Comparison of ENCODE assay signal across 9 cellular contexts in the genomic region with DNA sequence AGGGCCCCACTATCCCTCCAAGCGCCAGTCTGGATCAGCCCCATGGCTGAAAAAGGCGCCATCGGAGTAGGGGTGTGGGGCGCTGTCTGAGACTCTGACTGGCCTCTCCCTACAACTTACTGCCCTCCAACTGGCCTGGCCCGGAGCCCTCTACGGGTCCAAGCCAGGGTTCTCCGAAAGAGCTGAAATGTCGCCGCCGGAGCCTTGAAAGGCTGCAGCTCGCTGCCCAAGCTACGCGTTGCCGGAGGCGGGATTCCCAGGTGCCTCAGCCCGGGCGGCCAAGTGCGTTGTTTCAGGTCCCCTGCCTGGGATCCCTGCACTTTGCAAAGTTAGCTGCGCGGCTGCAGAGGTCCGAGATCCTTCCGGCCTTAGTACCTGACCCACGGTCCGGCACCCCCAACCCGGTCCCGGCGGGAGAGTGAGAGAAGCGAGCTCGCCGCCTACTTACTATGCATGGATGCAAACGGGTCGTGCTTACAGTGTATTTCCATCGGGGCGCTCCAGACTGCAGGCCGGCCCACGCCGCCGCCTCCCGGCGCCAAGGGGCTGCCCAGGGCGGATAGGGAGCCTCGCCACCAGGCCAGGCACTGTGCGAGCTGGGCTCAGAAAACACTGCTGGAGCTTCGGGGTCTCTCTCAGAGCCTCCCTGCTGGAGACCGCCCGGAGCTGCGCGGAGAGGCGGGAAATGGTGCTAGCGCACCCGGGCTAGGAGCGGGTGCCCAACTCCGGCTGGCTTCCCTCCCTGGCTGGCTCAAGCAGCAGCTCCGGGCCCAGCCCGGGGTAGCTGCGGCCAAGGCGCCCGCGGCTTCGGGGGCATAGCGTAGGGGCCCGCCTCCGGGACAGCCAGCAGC. TPM values are rescaled to one million over a fixed set of nuclear protein-coding genes. Genes with fewer than 3 reads are reported as not detected.
A peak's percentile ranks its signal among the peaks of the same experiment; 100 is the strongest.
DNase-seq lines count a peak whose midpoint lies in the region; ATAC-seq and TF ChIP-seq lines count a peak whose summit lies in the region.
"Had no signal": no experiment of that assay in that cellular context is flagged by ENCODE, and none has a peak within 500 bp of the region (broad histone marks: within the 10 kb centered on the region; RNA-seq: fewer than 3 reads in every experiment).

No MANE protein-coding gene starts in this region.

- peak; percentile 19 for DNase-seq in NCI-H1694 treated with DMSO at 0.1 percent for 48 hours (lab: John Stamatoyannopoulos, UW)
- DNase-seq in NCI-H1694 (lab: John Stamatoyannopoulos, UW): no peak
- peak; percentile 42 for DNase-seq in NAMALWA (ENCODE audit: low spot score)
- no peak for DNase-seq in colonic mucosa
- DNase-seq in AML-193 (lab: John Stamatoyannopoulos, UW): no peak
- no peak for DNase-seq in NK-92 (lab: John Stamatoyannopoulos, UW; ENCODE audit: unreplicated experiment)

- H3K4me3 ChIP-seq in colonic mucosa (peak overlapping the region; percentile 14), rectal smooth muscle tissue (ENCODE audit: low read length) (peak overlapping the region; percentile 48)
- H3K4me3 ChIP-seq: lung had no signal

- H3K4me1 ChIP-seq in colonic mucosa (peaks cover 27% of the 10 kb centered on the region), rectal smooth muscle tissue (ENCODE audit: control insufficient read depth, insufficient read depth, low read length) (no peaks in the 10 kb centered on the region)

- H3K9ac ChIP-seq in colonic mucosa (ENCODE audit: low read depth in 2 of 2, low read length in 2 of 2) (no peak overlapping the region), rectal smooth muscle tissue (ENCODE audit: low read length) (no peak overlapping the region)

- no peaks in the 10 kb centered on the region for H3K9me3 ChIP-seq in colonic mucosa

- intact Hi-C loops in colonic mucosa (cut with DNase I): no loop called here

- H3K27me3 ChIP-seq in colonic mucosa (peaks cover 95% of the 10 kb centered on the region), rectal smooth muscle tissue (ENCODE audit: control insufficient read depth, insufficient read depth, low read length) (peaks cover 66% of the 10 kb centered on the region)

- H3K36me3 ChIP-seq in colonic mucosa (no peaks in the 10 kb centered on the region), rectal smooth muscle tissue (ENCODE audit: control insufficient read depth, insufficient read depth, low read length) (no peaks in the 10 kb centered on the region)

- H3K27ac ChIP-seq in colonic mucosa (no peak overlapping the region), rectal smooth muscle tissue (ENCODE audit: low read depth, low read length) (no peak overlapping the region)

- no peak for ATAC-seq in GM18873 (IDR thresholded peaks at IDR 0.05; ENCODE audit: low FRiP score, unreplicated experiment)

- TF ChIP-seq CTCF in colonic mucosa (IDR thresholded peaks at IDR 0.05): no peak

RNA-seq across cellular contexts. Expression of gene PAX5, which starts 7.8 kb away (rescaled TPM):
- under 1 TPM; 0.08 to 0.32 TPM for total RNA-seq in colonic mucosa

Comparison
In these comparisons a context has a peak if more than half of its experiments do, and no peak if none do; other contexts are left out.
1. DNase-seq: peak in NCI-H1694 treated with DMSO at 0.1 percent for 48 hours (single experiment) and NAMALWA (single experiment); none in NCI-H1694 (single experiment), colonic mucosa (single experiment), AML-193 (0 of 2) and NK-92 (single experiment).